Comparison of ENCODE assay signal across 2 cellular contexts in genomic region chr13:45540195-45540594, GRCh38.
TF ChIP-seq lines count a peak whose summit lies in the region.

No MANE protein-coding gene starts in this region.

TF ChIP-seq in WTC11, 78 proteins besides CTCF, POLR2A, EP300 and RAD21 (continued from another document):
- TF ChIP-seq, protein P1, sequence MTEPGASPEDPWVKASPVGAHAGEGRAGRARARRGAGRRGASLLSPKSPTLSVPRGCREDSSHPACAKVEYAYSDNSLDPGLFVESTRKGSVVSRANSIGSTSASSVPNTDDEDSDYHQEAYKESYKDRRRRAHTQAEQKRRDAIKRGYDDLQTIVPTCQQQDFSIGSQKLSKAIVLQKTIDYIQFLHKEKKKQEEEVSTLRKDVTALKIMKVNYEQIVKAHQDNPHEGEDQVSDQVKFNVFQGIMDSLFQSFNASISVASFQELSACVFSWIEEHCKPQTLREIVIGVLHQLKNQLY (CRISPR knock-in tag; IDR thresholded peaks at IDR 0.05), result no peak
- TF ChIP-seq PRRX2 (CRISPR knock-in tag; IDR thresholded peaks at IDR 0.05) (no peak), ZNF512 (CRISPR knock-in tag; IDR thresholded peaks at IDR 0.05; ENCODE audit: borderline replicate concordance) (no peak), JAZF1 (CRISPR knock-in tag; IDR thresholded peaks at IDR 0.05) (no peak)
- TF ChIP-seq, protein P2, sequence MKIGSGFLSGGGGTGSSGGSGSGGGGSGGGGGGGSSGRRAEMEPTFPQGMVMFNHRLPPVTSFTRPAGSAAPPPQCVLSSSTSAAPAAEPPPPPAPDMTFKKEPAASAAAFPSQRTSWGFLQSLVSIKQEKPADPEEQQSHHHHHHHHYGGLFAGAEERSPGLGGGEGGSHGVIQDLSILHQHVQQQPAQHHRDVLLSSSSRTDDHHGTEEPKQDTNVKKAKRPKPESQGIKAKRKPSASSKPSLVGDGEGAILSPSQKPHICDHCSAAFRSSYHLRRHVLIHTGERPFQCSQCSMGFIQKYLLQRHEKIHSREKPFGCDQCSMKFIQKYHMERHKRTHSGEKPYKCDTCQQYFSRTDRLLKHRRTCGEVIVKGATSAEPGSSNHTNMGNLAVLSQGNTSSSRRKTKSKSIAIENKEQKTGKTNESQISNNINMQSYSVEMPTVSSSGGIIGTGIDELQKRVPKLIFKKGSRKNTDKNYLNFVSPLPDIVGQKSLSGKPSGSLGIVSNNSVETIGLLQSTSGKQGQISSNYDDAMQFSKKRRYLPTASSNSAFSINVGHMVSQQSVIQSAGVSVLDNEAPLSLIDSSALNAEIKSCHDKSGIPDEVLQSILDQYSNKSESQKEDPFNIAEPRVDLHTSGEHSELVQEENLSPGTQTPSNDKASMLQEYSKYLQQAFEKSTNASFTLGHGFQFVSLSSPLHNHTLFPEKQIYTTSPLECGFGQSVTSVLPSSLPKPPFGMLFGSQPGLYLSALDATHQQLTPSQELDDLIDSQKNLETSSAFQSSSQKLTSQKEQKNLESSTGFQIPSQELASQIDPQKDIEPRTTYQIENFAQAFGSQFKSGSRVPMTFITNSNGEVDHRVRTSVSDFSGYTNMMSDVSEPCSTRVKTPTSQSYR (CRISPR knock-in tag; IDR thresholded peaks at IDR 0.05), result no peak
- TF ChIP-seq, protein P3, sequence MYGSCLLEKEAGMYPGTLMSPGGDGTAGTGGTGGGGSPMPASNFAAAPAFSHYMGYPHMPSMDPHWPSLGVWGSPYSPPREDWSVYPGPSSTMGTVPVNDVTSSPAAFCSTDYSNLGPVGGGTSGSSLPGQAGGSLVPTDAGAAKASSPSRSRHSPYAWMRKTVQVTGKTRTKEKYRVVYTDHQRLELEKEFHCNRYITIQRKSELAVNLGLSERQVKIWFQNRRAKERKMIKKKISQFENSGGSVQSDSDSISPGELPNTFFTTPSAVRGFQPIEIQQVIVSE (CRISPR knock-in tag; IDR thresholded peaks at IDR 0.05; ENCODE audit: borderline replicate concordance), result no peak

TF ChIP-seq in SK-N-SH treated with all-trans-retinoic acid at 6 μM for 48 hours, 23 proteins besides CTCF, POLR2A, EP300 and RAD21 (continued from another document):
- no peak for TF ChIP-seq ARNTL (CRISPR knock-in tag; IDR thresholded peaks at IDR 0.05; ENCODE audit: borderline replicate concordance, low read depth)
TF ChIP-seq in SK-N-SH treated with all-trans-retinoic acid at 6 μM for 48 hours: peak in this region for 0.
